Comparison of ENCODE assay signal across 1 cellular context in the genomic region with DNA sequence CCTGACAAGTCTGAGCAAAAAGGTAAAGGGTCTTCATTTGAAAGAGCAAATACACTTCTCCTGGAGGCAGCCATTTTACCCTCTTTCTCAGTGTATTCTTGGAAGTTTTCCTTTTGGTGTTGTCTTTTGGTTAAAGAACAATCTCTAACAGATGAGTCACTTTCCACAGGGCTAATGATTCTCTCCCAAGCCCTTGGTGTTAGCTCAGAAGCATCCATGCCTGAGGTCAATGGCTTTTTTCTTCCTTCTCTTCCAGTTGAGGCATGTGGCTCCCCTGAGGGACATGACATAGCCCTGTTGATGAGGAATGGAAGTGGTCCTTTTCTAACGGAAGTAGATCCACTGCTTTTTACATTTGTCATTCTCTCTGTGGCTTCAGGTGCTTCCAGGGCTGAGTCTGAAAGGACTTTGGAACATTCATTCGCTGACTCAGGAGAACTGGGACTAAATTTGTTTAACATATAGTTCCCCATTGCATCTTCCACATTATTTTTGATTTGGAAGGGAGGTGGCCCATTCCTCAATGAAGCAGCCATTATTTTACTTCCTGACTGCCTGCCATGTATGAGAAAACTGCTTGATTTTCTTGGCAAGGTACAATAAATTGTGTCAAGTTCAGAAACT.
TF ChIP-seq lines count a peak whose summit lies in the region.

No MANE protein-coding gene starts in this region.

TF ChIP-seq in K562, 482 proteins besides CTCF, POLR2A, EP300 and RAD21 (continued from another document):
- TF ChIP-seq, protein P1, sequence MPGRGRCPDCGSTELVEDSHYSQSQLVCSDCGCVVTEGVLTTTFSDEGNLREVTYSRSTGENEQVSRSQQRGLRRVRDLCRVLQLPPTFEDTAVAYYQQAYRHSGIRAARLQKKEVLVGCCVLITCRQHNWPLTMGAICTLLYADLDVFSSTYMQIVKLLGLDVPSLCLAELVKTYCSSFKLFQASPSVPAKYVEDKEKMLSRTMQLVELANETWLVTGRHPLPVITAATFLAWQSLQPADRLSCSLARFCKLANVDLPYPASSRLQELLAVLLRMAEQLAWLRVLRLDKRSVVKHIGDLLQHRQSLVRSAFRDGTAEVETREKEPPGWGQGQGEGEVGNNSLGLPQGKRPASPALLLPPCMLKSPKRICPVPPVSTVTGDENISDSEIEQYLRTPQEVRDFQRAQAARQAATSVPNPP (IDR thresholded peaks at IDR 0.05; ENCODE audit: borderline replicate concordance, insufficient read depth, insufficient read length) = no peak
